8 cellular contexts compared by ENCODE assay signal in the genomic region with DNA sequence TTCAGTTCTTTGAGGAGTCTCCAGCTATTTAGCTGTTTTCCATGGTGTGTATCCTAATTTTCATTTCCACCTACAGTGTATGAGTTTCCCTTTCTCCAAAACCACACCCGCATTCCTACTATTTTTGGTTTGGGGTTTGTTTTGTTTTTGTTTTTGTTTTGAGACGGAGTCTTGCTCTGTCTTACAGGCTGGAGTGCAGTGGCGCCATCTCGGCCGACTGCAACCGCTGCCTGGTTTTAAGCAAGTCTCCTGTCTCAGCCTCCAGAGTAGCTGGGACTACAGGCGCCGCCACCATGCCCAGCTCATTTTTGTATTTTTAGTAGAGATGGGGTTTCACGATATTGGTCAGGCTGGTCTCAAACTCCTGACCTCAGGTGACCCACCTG.
DNase-seq lines count a peak whose midpoint lies in the region; ATAC-seq and TF ChIP-seq lines count a peak whose summit lies in the region.
"Not testable (repeated sequence)": the region's sequence is repeated elsewhere in the genome, so short reads cannot be mapped to it uniquely, and the experiment has no call there.

No MANE protein-coding gene starts in this region.

- H3K9ac ChIP-seq in OCI-LY1 (ENCODE audit: low read length) (peak overlapping the region; percentile 56), fibroblast of lung (ENCODE audit: insufficient read depth, low read length) (peak overlapping the region; percentile 85)

- H3K27ac ChIP-seq in OCI-LY1 (ENCODE audit: low read depth, low read length, poor library complexity, severe bottlenecking): not testable (repeated sequence)
- peak overlapping the region; percentile 87 for H3K27ac ChIP-seq in fibroblast of lung (ENCODE audit: insufficient read depth, low read length)

- peak overlapping the region; percentile 76 for H3K4me3 Mint-ChIP-seq in activated naive CD4-positive, alpha-beta T cell treated with anti-CD3 and anti-CD28 coated beads, Interleukin-2, amount 10 ng/mL, durations not matched to agents 7 days and 5 days
- peak overlapping the region; percentile 90 for H3K4me3 Mint-ChIP-seq in mesothelial cell of epicardium

- H4K20me1 ChIP-seq in OCI-LY1 (ENCODE audit: insufficient read depth, low read length); fibroblast of lung (ENCODE audit: control insufficient read depth, extremely low read depth, insufficient read depth, low read length): not testable (repeated sequence)

- H3K36me3 ChIP-seq in OCI-LY1 (ENCODE audit: insufficient read depth, low read length); fibroblast of lung (ENCODE audit: control insufficient read depth, insufficient read depth, low read length): not testable (repeated sequence)

- H3K9me2 ChIP-seq in OCI-LY1 (ENCODE audit: low read depth, low read length): not testable (repeated sequence)

- H3K79me2 ChIP-seq in OCI-LY1 (ENCODE audit: insufficient read depth, low read length); fibroblast of lung (ENCODE audit: control insufficient read depth, insufficient read depth, low read length): not testable (repeated sequence)

- not testable (repeated sequence) for TF ChIP-seq CTCF in OCI-LY1 (IDR thresholded peaks at IDR 0.05; ENCODE audit: low read length); fibroblast of lung (conservative IDR thresholded peaks at IDR 0.05 in 1 of 2, IDR thresholded peaks at IDR 0.05 in 1 of 2; ENCODE audit: low read depth in 1 of 2, low read length in 2 of 2); mesothelial cell of epicardium (IDR thresholded peaks at IDR 0.05; ENCODE audit: unreplicated experiment)

- not testable (repeated sequence) for H3F3A ChIP-seq in OCI-LY1 (ENCODE audit: insufficient read depth, low read length)

- H3K4me1 Mint-ChIP-seq in activated naive CD4-positive, alpha-beta T cell treated with anti-CD3 and anti-CD28 coated beads, Interleukin-2, amount 10 ng/mL, durations not matched to agents 7 days and 5 days: peaks cover 51% of the 10 kb centered on the region
- peaks cover 36% of the 10 kb centered on the region for H3K4me1 Mint-ChIP-seq in mesothelial cell of epicardium

- H3K4me2 ChIP-seq in OCI-LY1 (ENCODE audit: low read length): peak overlapping the region; percentile 59
- H3K4me2 ChIP-seq in fibroblast of lung (ENCODE audit: extremely low read depth, insufficient read depth, low read length): peak overlapping the region; percentile 78

- H3K36me3 Mint-ChIP-seq in activated naive CD4-positive, alpha-beta T cell treated with anti-CD3 and anti-CD28 coated beads, Interleukin-2, amount 10 ng/mL, durations not matched to agents 7 days and 5 days: peaks cover 14% of the 10 kb centered on the region
- H3K36me3 Mint-ChIP-seq in mesothelial cell of epicardium: peaks cover 11% of the 10 kb centered on the region

- H3K27me3 ChIP-seq in OCI-LY1 (ENCODE audit: insufficient read depth, low read length); fibroblast of lung (ENCODE audit: control insufficient read depth, insufficient read depth, low read length): not testable (repeated sequence)

- H3K27ac Mint-ChIP-seq in activated naive CD4-positive, alpha-beta T cell treated with anti-CD3 and anti-CD28 coated beads, Interleukin-2, amount 10 ng/mL, durations not matched to agents 7 days and 5 days: peak overlapping the region; percentile 68
- H3K27ac Mint-ChIP-seq in mesothelial cell of epicardium: peak overlapping the region; percentile 83

- H3K4me1 ChIP-seq in OCI-LY1 (ENCODE audit: insufficient read depth, low read length, severe bottlenecking): peaks cover 47% of the 10 kb centered on the region
- H3K4me1 ChIP-seq in fibroblast of lung (ENCODE audit: control insufficient read depth, extremely low read depth, insufficient read depth, low read length): not testable (repeated sequence)

- H2AFZ ChIP-seq in OCI-LY1 (ENCODE audit: low read length): not testable (repeated sequence)
- H2AFZ ChIP-seq in fibroblast of lung (ENCODE audit: low read length): peak overlapping the region; percentile 87

- not testable (repeated sequence) for H3K9me3 ChIP-seq in OCI-LY1 (ENCODE audit: low read length); fibroblast of lung (ENCODE audit: control insufficient read depth, insufficient read depth, low read depth, low read length)

- CTCF ChIA-PET in activated naive CD4-positive, alpha-beta T cell treated with anti-CD3 and anti-CD28 coated beads, Interleukin-2, amount 10 ng/mL, durations not matched to agents 7 days and 5 days (lab: Charles Lee): interaction anchor here (0.9 to 2.2 kb wide), 3 partner anchors 9 to 190 kb away, joined by 3 to 23 read pairs (median 4); no protein-coding TSS in a partner anchor

- ATAC-seq in GM21447 (IDR thresholded peaks at IDR 0.05; ENCODE audit: unreplicated experiment): peak; percentile 44
- ATAC-seq in HG03354 (IDR thresholded peaks at IDR 0.05; ENCODE audit: poor library complexity, severe bottlenecking, unreplicated experiment): peak; percentile 49
- peak; percentile 32 for ATAC-seq in stimulated activated naive CD8-positive, alpha-beta T cell treated with anti-CD3 and anti-CD28 coated beads, Interleukin-15, Interleukin-2, amounts not matched to agents 100 U/mL and 50 U/mL, for 24 hours

- not testable (repeated sequence) for H3K9me3 Mint-ChIP-seq in activated naive CD4-positive, alpha-beta T cell treated with anti-CD3 and anti-CD28 coated beads, Interleukin-2, amount 10 ng/mL, durations not matched to agents 7 days and 5 days; mesothelial cell of epicardium

- H3K4me3 ChIP-seq in OCI-LY1 (ENCODE audit: low read depth, low read length, poor library complexity, severe bottlenecking): peak overlapping the region; percentile 65
- peak overlapping the region; percentile 57 to 87 (median 76) for H3K4me3 ChIP-seq in fibroblast of lung (replicated peaks in 1 of 4; ENCODE audit: control extremely low read depth in 1 of 4, insufficient read depth in 1 of 4, low read depth in 3 of 4, low read length in 4 of 4)

- DNase-seq in DMS114 treated with DMSO at 0.1 percent for 48 hours (lab: John Stamatoyannopoulos, UW; ENCODE audit: unreplicated experiment): peak; percentile 3
- not testable (repeated sequence) for DNase-seq in activated naive CD4-positive, alpha-beta T cell treated with anti-CD3 and anti-CD28 coated beads, Interleukin-2, amount 10 ng/mL, durations not matched to agents 7 days and 5 days; mesothelial cell of epicardium (ENCODE audit: low spot score in 2 of 2, unreplicated experiment in 2 of 2)
- peak; percentile 44 to 46 for DNase-seq in fibroblast of lung (ENCODE audit: low read depth in 2 of 2)
- DNase-seq in stimulated activated naive CD8-positive, alpha-beta T cell treated with anti-CD3 and anti-CD28 coated beads, Interleukin-15, Interleukin-2, amounts not matched to agents 100 U/mL and 50 U/mL, for 24 hours: peak; percentile 23

- H3K27me3 Mint-ChIP-seq in activated naive CD4-positive, alpha-beta T cell treated with anti-CD3 and anti-CD28 coated beads, Interleukin-2, amount 10 ng/mL, durations not matched to agents 7 days and 5 days: peaks cover 18% of the 10 kb centered on the region
- H3K27me3 Mint-ChIP-seq in mesothelial cell of epicardium (ENCODE audit: low read depth): not testable (repeated sequence)
